ENCODE assay signal across 10 cellular contexts in genomic region chr15:29102911-29103824, GRCh38.
DNase-seq lines count a peak whose midpoint lies in the region; ATAC-seq and TF ChIP-seq lines count a peak whose summit lies in the region.
"Had no signal": no experiment of that assay in that cellular context is flagged by ENCODE, and none has a peak within 500 bp of the region (broad histone marks: within the 10 kb centered on the region; RNA-seq: fewer than 3 reads in every experiment).

No MANE protein-coding gene starts in this region.

- ATAC-seq in HCT116 (no peak), GM21576 (IDR thresholded peaks at IDR 0.05; ENCODE audit: unreplicated experiment) (no peak)
- ATAC-seq in effector memory CD8-positive, alpha-beta T cell (replicated peaks), result peak; percentile 45
- peak; percentile 22 for ATAC-seq in naive thymus-derived CD4-positive, alpha-beta T cell

- no peak overlapping the region for H3K27ac Mint-ChIP-seq in effector memory CD8-positive, alpha-beta T cell
- H3K27ac Mint-ChIP-seq in naive thymus-derived CD4-positive, alpha-beta T cell, result peak overlapping the region in 2 of 9 donors; percentile 56 to 63
- H3K27ac Mint-ChIP-seq in activated CD4-positive, alpha-beta memory T cell treated with anti-CD3 and anti-CD28 coated beads, Interleukin-2, amount 10 ng/mL, durations not matched to agents 7 days and 5 days, result no peak overlapping the region

- H3K9ac ChIP-seq in HCT116 (ENCODE audit: low read length), result no peak overlapping the region

- POLR2A ChIA-PET in AG04449 (lab: Yijun Ruan, JAX) (no interaction called here), HCT116 (lab: Charles Lee) (interaction anchor here (0.9 kb wide), 1 partner anchor 15 kb away, joined by 3 read pairs; no protein-coding TSS in a partner anchor)
- POLR2A ChIA-PET in naive thymus-derived CD4-positive, alpha-beta T cell (lab: Charles Lee), result no interaction called here
- POLR2A ChIA-PET in activated CD4-positive, alpha-beta memory T cell treated with anti-CD3 and anti-CD28 coated beads, Interleukin-2, amount 10 ng/mL, durations not matched to agents 7 days and 5 days (lab: Charles Lee), result no interaction called here

- H3K4me3 ChIP-seq in AG04449 (ENCODE audit: low read depth, low read length), result peak overlapping the region; percentile 53
- H3K4me3 ChIP-seq in HCT116 (replicated peaks in 1 of 2; ENCODE audit: low read depth in 1 of 2, low read length in 2 of 2), result no peak overlapping the region
- no peak overlapping the region for H3K4me3 ChIP-seq in naive thymus-derived CD4-positive, alpha-beta T cell (ENCODE audit: low read length)

- peaks cover 0 to 3% of the 10 kb centered on the region in 2 experiments; a peak in 2 of 4 replicates for H3K4me1 ChIP-seq in HCT116 (ENCODE audit: control insufficient read depth in 1 of 2, insufficient read depth in 2 of 2, low read length in 2 of 2)
- H3K4me1 ChIP-seq in naive thymus-derived CD4-positive, alpha-beta T cell (ENCODE audit: control insufficient read depth in 2 of 2, insufficient read depth in 2 of 2, low read length in 2 of 2), result no peaks in the 10 kb centered on the region

- TF ChIP-seq CTCF in AG04449 (IDR thresholded peaks at IDR 0.05; ENCODE audit: insufficient read depth, low read length, missing control alignments) (no peak), HCT116 (IDR thresholded peaks at IDR 0.05 in 2 of 3, conservative IDR thresholded peaks at IDR 0.05 in 1 of 3; ENCODE audit: borderline replicate concordance in 1 of 3, insufficient read depth in 1 of 3, low read depth in 2 of 3, low read length in 2 of 3) (no peak), GM20000 (IDR thresholded peaks at IDR 0.05; ENCODE audit: extremely low read depth, missing control alignments) (no peak)

- DNase-seq in AG04449 (ENCODE audit: low read depth, low spot score) (no peak), HCT116 (ENCODE audit: low read depth, low spot score) (no peak), SIG-M5 (lab: John Stamatoyannopoulos, UW) (no peak), GM20000 (ENCODE audit: low spot score) (no peak)
- no peak for DNase-seq in effector memory CD8-positive, alpha-beta T cell
- peak in 1 of 9 donors; percentile 26 for DNase-seq in naive thymus-derived CD4-positive, alpha-beta T cell
- no peak for DNase-seq in activated CD4-positive, alpha-beta memory T cell treated with anti-CD3 and anti-CD28 coated beads, Interleukin-2, amount 10 ng/mL, durations not matched to agents 7 days and 5 days
- DNase-seq: DMS79 treated with DMSO at 0.1 percent for 48 hours, NCI-H2227 treated with DMSO at 0.1 percent for 48 hours had no signal

- no peak overlapping the region for H2AFZ ChIP-seq in HCT116 (ENCODE audit: low read depth, low read length, poor library complexity, severe bottlenecking)

- no peaks in the 10 kb centered on the region for H3K27me3 ChIP-seq in HCT116 (ENCODE audit: insufficient read depth, low read length)
- no peaks in the 10 kb centered on the region for H3K27me3 ChIP-seq in naive thymus-derived CD4-positive, alpha-beta T cell (ENCODE audit: control insufficient read depth in 2 of 2, insufficient read depth in 2 of 2, low read length in 2 of 2)

- no peaks in the 10 kb centered on the region for H4K20me1 ChIP-seq in HCT116 (ENCODE audit: insufficient read depth)

- no peak overlapping the region for H3K27ac ChIP-seq in HCT116 (ENCODE audit: low read depth, low read length)
- no peak overlapping the region for H3K27ac ChIP-seq in naive thymus-derived CD4-positive, alpha-beta T cell (ENCODE audit: low read depth, low read length)

- no TSS peak for BruUV-seq in HCT116 (replicated peaks; lab: Mats Ljungman, UMichigan)

- CTCF ChIA-PET in AG04449 (lab: Yijun Ruan, JAX), result interaction anchor here (0.6 to 5.7 kb wide), 53 partner anchors 7 to 746 kb away, joined by 3 to 230 read pairs (median 4); partner anchors contain the start of gene APBA2
- CTCF ChIA-PET in HCT116 (lab: Charles Lee), result interaction anchor here (0.7 to 2.1 kb wide), 32 partner anchors 9 to 921 kb away, joined by 3 to 30 read pairs (median 5); no protein-coding TSS in a partner anchor
- CTCF ChIA-PET in naive thymus-derived CD4-positive, alpha-beta T cell (lab: Charles Lee), result interaction anchor here (0.6 to 2.1 kb wide), 3 partner anchors 14 to 229 kb away, joined by 4 to 7 read pairs (median 6); no protein-coding TSS in a partner anchor
- CTCF ChIA-PET in activated CD4-positive, alpha-beta memory T cell treated with anti-CD3 and anti-CD28 coated beads, Interleukin-2, amount 10 ng/mL, durations not matched to agents 7 days and 5 days (lab: Charles Lee), result interaction anchor here (0.8 to 2.0 kb wide), 24 partner anchors 8 to 465 kb away, joined by 3 to 22 read pairs (median 4); no protein-coding TSS in a partner anchor

- no peaks in the 10 kb centered on the region for H3K9me2 ChIP-seq in HCT116 (ENCODE audit: insufficient read depth)

- H3K27me3 Mint-ChIP-seq in effector memory CD8-positive, alpha-beta T cell, result peaks cover 0 to 6% of the 10 kb centered on the region in 2 donors
- no peaks in the 10 kb centered on the region for H3K27me3 Mint-ChIP-seq in naive thymus-derived CD4-positive, alpha-beta T cell
- no peaks in the 10 kb centered on the region for H3K27me3 Mint-ChIP-seq in activated CD4-positive, alpha-beta memory T cell treated with anti-CD3 and anti-CD28 coated beads, Interleukin-2, amount 10 ng/mL, durations not matched to agents 7 days and 5 days

- no peaks in the 10 kb centered on the region for H3K36me3 ChIP-seq in HCT116 (ENCODE audit: control insufficient read depth in 1 of 2, insufficient read depth in 2 of 2, low read length in 2 of 2)
- H3K36me3 ChIP-seq in naive thymus-derived CD4-positive, alpha-beta T cell (ENCODE audit: control insufficient read depth in 2 of 3, insufficient read depth in 3 of 3, low read length in 3 of 3), result peaks cover 0 to 90% (median 13%) of the 10 kb centered on the region in 3 experiments

- H3K9me3 Mint-ChIP-seq in effector memory CD8-positive, alpha-beta T cell, result no peaks in the 10 kb centered on the region
- H3K9me3 Mint-ChIP-seq in naive thymus-derived CD4-positive, alpha-beta T cell, result no peaks in the 10 kb centered on the region
- H3K9me3 Mint-ChIP-seq in activated CD4-positive, alpha-beta memory T cell treated with anti-CD3 and anti-CD28 coated beads, Interleukin-2, amount 10 ng/mL, durations not matched to agents 7 days and 5 days, result no peaks in the 10 kb centered on the region

- peaks cover 3 to 10% of the 10 kb centered on the region in 2 donors for H3K4me1 Mint-ChIP-seq in effector memory CD8-positive, alpha-beta T cell (ENCODE audit: low read depth in 2 of 2)
- peaks cover 0 to 12% (median 5%) of the 10 kb centered on the region in 7 donors for H3K4me1 Mint-ChIP-seq in naive thymus-derived CD4-positive, alpha-beta T cell
- no peaks in the 10 kb centered on the region for H3K4me1 Mint-ChIP-seq in activated CD4-positive, alpha-beta memory T cell treated with anti-CD3 and anti-CD28 coated beads, Interleukin-2, amount 10 ng/mL, durations not matched to agents 7 days and 5 days

- TF ChIP-seq RAD21 in HCT116 (IDR thresholded peaks at IDR 0.05; ENCODE audit: low read depth), result no peak

- peak overlapping the region; percentile 46 for H3K4me2 ChIP-seq in HCT116 (ENCODE audit: low read length)

- RAD21 ChIA-PET in HCT116 (lab: Charles Lee; ENCODE audit: low non-redundant PET in 1 of 2, low total read pairs in 2 of 2, uncharacterized antibody in 2 of 2, unreplicated experiment in 2 of 2), result no interaction called here

- peak overlapping the region; percentile 35 to 45 for H3K4me3 Mint-ChIP-seq in effector memory CD8-positive, alpha-beta T cell
- peak overlapping the region in 2 of 10 donors; percentile 18 to 21 for H3K4me3 Mint-ChIP-seq in naive thymus-derived CD4-positive, alpha-beta T cell
- no peak overlapping the region for H3K4me3 Mint-ChIP-seq in activated CD4-positive, alpha-beta memory T cell treated with anti-CD3 and anti-CD28 coated beads, Interleukin-2, amount 10 ng/mL, durations not matched to agents 7 days and 5 days

- intact Hi-C loops in HCT116 (cut with micrococcal nuclease), result no loop called here
- intact Hi-C loops in naive thymus-derived CD4-positive, alpha-beta T cell (cut with micrococcal nuclease), result loop anchor here in 1 of 2 donors (5.0 kb wide), 1 partner anchor 51 kb away; no protein-coding TSS in a partner anchor

- no peaks in the 10 kb centered on the region for H3K79me2 ChIP-seq in HCT116 (ENCODE audit: insufficient read depth, low read length)

- no peaks in the 10 kb centered on the region for H3K9me3 ChIP-seq in HCT116 (ENCODE audit: control insufficient read depth in 1 of 2, insufficient read depth in 1 of 2, low read depth in 1 of 2, low read length in 2 of 2)
- no peaks in the 10 kb centered on the region for H3K9me3 ChIP-seq in naive thymus-derived CD4-positive, alpha-beta T cell (ENCODE audit: control insufficient read depth in 2 of 3, low read length in 3 of 3)

- peaks cover 15% of the 10 kb centered on the region for H3K36me3 Mint-ChIP-seq in effector memory CD8-positive, alpha-beta T cell (ENCODE audit: insufficient read depth)
- H3K36me3 Mint-ChIP-seq in naive thymus-derived CD4-positive, alpha-beta T cell, result peaks cover 0 to 50% (median 9%) of the 10 kb centered on the region in 5 donors
- no peaks in the 10 kb centered on the region for H3K36me3 Mint-ChIP-seq in activated CD4-positive, alpha-beta memory T cell treated with anti-CD3 and anti-CD28 coated beads, Interleukin-2, amount 10 ng/mL, durations not matched to agents 7 days and 5 days (ENCODE audit: low read depth)

- no peak for TF ChIP-seq POLR2A in HCT116 (IDR thresholded peaks at IDR 0.05; ENCODE audit: borderline replicate concordance, extremely low read depth, insufficient read depth, insufficient read length)

TF ChIP-seq in HCT116, 20 proteins besides CTCF, POLR2A, EP300 and RAD21:
- TF ChIP-seq, protein P1, sequence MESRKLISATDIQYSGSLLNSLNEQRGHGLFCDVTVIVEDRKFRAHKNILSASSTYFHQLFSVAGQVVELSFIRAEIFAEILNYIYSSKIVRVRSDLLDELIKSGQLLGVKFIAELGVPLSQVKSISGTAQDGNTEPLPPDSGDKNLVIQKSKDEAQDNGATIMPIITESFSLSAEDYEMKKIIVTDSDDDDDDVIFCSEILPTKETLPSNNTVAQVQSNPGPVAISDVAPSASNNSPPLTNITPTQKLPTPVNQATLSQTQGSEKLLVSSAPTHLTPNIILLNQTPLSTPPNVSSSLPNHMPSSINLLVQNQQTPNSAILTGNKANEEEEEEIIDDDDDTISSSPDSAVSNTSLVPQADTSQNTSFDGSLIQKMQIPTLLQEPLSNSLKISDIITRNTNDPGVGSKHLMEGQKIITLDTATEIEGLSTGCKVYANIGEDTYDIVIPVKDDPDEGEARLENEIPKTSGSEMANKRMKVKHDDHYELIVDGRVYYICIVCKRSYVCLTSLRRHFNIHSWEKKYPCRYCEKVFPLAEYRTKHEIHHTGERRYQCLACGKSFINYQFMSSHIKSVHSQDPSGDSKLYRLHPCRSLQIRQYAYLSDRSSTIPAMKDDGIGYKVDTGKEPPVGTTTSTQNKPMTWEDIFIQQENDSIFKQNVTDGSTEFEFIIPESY (IDR thresholded peaks at IDR 0.05; ENCODE audit: extremely low read depth, insufficient replicate concordance, low read length), result no peak

Comparison
In these comparisons a context has a peak if more than half of its experiments do, and no peak if none do; other contexts are left out.
1. ATAC-seq: peak in effector memory CD8-positive, alpha-beta T cell (single experiment) and naive thymus-derived CD4-positive, alpha-beta T cell (single experiment); none in HCT116 (single experiment) and GM21576 (single experiment).